1 cellular context compared by ENCODE assay signal in the genomic region with DNA sequence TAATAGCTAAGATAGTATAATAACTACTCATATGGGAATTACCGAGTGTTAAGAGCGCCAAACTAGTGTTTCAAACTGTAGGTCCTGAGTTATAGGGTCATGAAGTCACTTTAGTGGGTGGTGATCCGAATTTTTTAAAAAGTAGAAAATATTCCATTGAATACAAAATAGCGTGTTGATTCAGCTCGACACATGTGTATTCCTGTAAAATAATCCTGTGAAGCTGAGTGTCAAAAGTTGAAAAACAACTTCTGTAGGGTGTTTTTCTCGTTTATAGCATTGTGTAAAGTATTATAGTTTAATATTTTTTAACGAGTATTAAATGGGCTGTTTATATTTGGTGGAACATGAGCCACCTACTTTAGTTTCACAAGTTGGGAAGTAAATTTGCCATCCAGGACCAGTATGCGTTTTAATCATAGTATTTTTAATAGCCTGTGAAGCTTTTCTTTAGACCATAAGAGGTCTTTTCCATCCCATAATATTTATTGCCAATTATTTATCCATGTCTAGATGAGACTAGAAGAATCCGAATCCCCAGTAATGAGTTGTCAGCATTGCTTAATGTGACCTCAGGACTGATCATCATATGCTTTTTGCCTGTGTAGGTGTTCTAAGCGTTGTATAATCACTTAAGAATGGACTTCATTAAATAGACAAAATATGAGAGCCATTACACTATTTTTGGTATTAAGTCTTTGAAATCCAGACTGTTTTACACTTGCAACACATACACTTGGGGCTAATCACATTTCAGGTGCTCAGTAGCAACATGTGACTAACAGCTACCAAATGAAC.
TF ChIP-seq lines count a peak whose summit lies in the region.

No MANE protein-coding gene starts in this region.

TF ChIP-seq in GM12878, 131 proteins besides CTCF, POLR2A, EP300 and RAD21 (continued from another document):
- TF ChIP-seq, protein P1, sequence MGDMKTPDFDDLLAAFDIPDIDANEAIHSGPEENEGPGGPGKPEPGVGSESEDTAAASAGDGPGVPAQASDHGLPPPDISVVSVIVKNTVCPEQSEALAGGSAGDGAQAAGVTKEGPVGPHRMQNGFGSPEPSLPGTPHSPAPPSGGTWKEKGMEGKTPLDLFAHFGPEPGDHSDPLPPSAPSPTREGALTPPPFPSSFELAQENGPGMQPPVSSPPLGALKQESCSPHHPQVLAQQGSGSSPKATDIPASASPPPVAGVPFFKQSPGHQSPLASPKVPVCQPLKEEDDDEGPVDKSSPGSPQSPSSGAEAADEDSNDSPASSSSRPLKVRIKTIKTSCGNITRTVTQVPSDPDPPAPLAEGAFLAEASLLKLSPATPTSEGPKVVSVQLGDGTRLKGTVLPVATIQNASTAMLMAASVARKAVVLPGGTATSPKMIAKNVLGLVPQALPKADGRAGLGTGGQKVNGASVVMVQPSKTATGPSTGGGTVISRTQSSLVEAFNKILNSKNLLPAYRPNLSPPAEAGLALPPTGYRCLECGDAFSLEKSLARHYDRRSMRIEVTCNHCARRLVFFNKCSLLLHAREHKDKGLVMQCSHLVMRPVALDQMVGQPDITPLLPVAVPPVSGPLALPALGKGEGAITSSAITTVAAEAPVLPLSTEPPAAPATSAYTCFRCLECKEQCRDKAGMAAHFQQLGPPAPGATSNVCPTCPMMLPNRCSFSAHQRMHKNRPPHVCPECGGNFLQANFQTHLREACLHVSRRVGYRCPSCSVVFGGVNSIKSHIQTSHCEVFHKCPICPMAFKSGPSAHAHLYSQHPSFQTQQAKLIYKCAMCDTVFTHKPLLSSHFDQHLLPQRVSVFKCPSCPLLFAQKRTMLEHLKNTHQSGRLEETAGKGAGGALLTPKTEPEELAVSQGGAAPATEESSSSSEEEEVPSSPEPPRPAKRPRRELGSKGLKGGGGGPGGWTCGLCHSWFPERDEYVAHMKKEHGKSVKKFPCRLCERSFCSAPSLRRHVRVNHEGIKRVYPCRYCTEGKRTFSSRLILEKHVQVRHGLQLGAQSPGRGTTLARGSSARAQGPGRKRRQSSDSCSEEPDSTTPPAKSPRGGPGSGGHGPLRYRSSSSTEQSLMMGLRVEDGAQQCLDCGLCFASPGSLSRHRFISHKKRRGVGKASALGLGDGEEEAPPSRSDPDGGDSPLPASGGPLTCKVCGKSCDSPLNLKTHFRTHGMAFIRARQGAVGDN (IDR thresholded peaks at IDR 0.05): no peak
